8 cellular contexts compared by ENCODE assay signal in the genomic region with DNA sequence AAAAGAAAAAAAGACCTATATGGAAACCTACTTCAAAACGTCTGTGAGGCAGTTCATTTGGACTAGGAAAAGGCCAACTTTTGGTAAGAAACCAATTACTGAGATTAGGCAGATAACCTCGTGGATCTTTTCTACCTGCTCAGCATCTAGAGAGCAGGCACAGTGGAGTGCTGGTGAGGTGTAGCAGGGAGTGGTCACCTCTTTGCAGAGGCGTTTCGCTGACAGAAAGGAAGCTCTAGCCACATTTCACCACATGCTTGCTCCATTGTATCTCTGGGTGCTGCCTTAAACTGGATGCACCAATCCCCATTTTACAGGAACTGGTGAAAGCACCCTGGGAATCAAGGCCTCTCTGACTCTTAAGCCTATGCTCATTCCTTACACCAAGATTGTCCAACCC.
"Had no signal": no experiment of that assay in that cellular context is flagged by ENCODE, and none has a peak within 500 bp of the region (broad histone marks: within the 10 kb centered on the region; RNA-seq: fewer than 3 reads in every experiment).

No MANE protein-coding gene starts in this region.

- H3K4me3 ChIP-seq: GM23248, HAP-1 had no signal

- ATAC-seq: HCT116 had no signal

- H2AFZ ChIP-seq: GM23248 had no signal

- H3K9me3 ChIP-seq: HAP-1 had no signal

- H3K4me1 ChIP-seq: HAP-1 had no signal

- DNase-seq: GM23248, GOT3, H7, HCEC 1CT, HFFc6 had no signal

- H3K27ac ChIP-seq: GM23248 had no signal

- H3K4me3 Mint-ChIP-seq: HFFc6 had no signal

- H3K36me3 ChIP-seq: HAP-1 had no signal

- H3K9ac ChIP-seq: GM23248 had no signal

- H3K27ac Mint-ChIP-seq: HFFc6 had no signal

- FAIRE-seq: H1 had no signal
